ENCODE assay signal across 14 cellular contexts in the genomic region with DNA sequence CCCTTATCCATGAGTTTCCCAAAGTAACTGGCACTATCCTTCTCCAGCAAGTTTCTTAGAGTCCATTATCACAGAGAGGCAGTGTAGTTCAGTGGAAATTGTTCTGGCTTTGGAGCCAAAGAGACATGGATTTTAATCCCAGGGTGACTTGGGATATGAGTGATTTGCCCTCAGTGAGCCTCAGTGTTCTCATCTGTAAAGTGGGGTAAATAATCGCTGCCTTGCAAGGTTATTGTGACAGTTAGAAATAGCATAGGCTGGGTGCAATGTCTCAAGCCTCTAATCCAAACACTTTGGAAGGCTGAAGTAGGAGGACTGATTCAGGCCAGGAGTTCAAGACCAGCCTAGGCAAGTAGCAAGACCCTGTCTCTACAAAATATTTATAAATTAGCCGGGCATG. TPM values are rescaled to one million over a fixed set of nuclear protein-coding genes. Genes with fewer than 3 reads are reported as not detected.
DNase-seq lines count a peak whose midpoint lies in the region; ATAC-seq, FAIRE-seq and TF ChIP-seq lines count a peak whose summit lies in the region.
"Had no signal": no experiment of that assay in that cellular context is flagged by ENCODE, and none has a peak within 500 bp of the region (broad histone marks: within the 10 kb centered on the region; RNA-seq: fewer than 3 reads in every experiment).

No MANE protein-coding gene starts in this region.

- WGBS in heart left ventricle, 4 donors: 96 to 99% (median 98%) methylated on average over 2 of the region's 2 CpGs
- WGBS in HepG2 (ENCODE audit: low lambda C conversion rate): 50% methylated on average over 2 of the region's 2 CpGs
- WGBS in right lobe of liver (ENCODE audit: insufficient coverage, low coverage, low lambda C conversion rate, missing lambda C conversion rate): 100% methylated on average over 1 of the region's 2 CpGs

- CTCF ChIA-PET in HepG2 (lab: Yijun Ruan, JAX; ENCODE audit: low intra/inter-chr PET ratio, low total read pairs): no interaction called here

- no peak overlapping the region for H3K4me3 ChIP-seq in heart left ventricle
- no peak overlapping the region for H3K4me3 ChIP-seq in HepG2 (replicated peaks in 1 of 3; ENCODE audit: insufficient read depth in 1 of 3, low read depth in 2 of 3, low read length in 3 of 3)
- no peak overlapping the region for H3K4me3 ChIP-seq in right lobe of liver
- H3K4me3 ChIP-seq in skeletal muscle tissue (ENCODE audit: low read length in 3 of 3): no peak overlapping the region
- H3K4me3 ChIP-seq: BLaER1, HAP-1 had no signal

- no peak for TF ChIP-seq EP300 in HepG2 (IDR thresholded peaks at IDR 0.05; ENCODE audit: low read depth in 2 of 2, low read length in 2 of 2)
- TF ChIP-seq EP300 in HepG2 (CRISPR knock-in tag; IDR thresholded peaks at IDR 0.05; ENCODE audit: borderline replicate concordance): no peak

- no peak overlapping the region for H2AFZ ChIP-seq in HepG2 (ENCODE audit: low read length)

- no peak for TF ChIP-seq CTCF in heart left ventricle (IDR thresholded peaks at IDR 0.05)
- TF ChIP-seq CTCF in HepG2 (CRISPR knock-in tag; IDR thresholded peaks at IDR 0.05): no peak
- TF ChIP-seq CTCF in right lobe of liver (IDR thresholded peaks at IDR 0.05): no peak

- H3K4me1 Mint-ChIP-seq in stimulated activated effector memory CD8-positive, alpha-beta T cell treated with anti-CD3 and anti-CD28 coated beads, Interleukin-12 subunit alpha, Interleukin-12 subunit beta, amount 100 ng/mL, for 72 hours: peaks cover 30% of the 10 kb centered on the region

- H3K9ac ChIP-seq in HepG2 (ENCODE audit: insufficient read depth, low read depth, low read length) (no peak overlapping the region), skeletal muscle tissue (ENCODE audit: low read depth in 1 of 3, low read length in 3 of 3) (no peak overlapping the region)
- H3K9ac ChIP-seq: BLaER1 had no signal

- no peak overlapping the region for H3K4me2 ChIP-seq in HepG2 (ENCODE audit: low read depth, low read length)
- H3K4me2 ChIP-seq: BLaER1 had no signal

- DNase-seq in heart left ventricle (no peak), Right ventricle myocardium inferior (ENCODE audit: missing footprints) (no peak), HepG2 (ENCODE audit: low spot score) (no peak), right lobe of liver (no peak), NCI-H1436 treated with DMSO at 0.1 percent for 48 hours (lab: John Stamatoyannopoulos, UW) (no peak)
- DNase-seq in stimulated activated effector memory CD8-positive, alpha-beta T cell treated with anti-CD3 and anti-CD28 coated beads, Interleukin-12 subunit alpha, Interleukin-12 subunit beta, amount 100 ng/mL, for 72 hours (ENCODE audit: low spot score in 2 of 2): no peak
- DNase-seq: AML-193; CD4-positive, CD25-positive, alpha-beta regulatory T cell; HFFc6 had no signal

- no peak overlapping the region for H3K27ac Mint-ChIP-seq in stimulated activated effector memory CD8-positive, alpha-beta T cell treated with anti-CD3 and anti-CD28 coated beads, Interleukin-12 subunit alpha, Interleukin-12 subunit beta, amount 100 ng/mL, for 72 hours

- peak overlapping the region in 8 of 12 donors; percentile 54 to 91 (median 84) for H3K27ac ChIP-seq in heart left ventricle
- H3K27ac ChIP-seq in HepG2 (ENCODE audit: extremely low read length, insufficient read depth, low read length): no peak overlapping the region
- no peak overlapping the region for H3K27ac ChIP-seq in right lobe of liver
- peak overlapping the region; percentile 80 for H3K27ac ChIP-seq in skeletal muscle tissue (ENCODE audit: low read depth, low read length)
- H3K27ac ChIP-seq: 22Rv1, BLaER1 had no signal

- no peaks in the 10 kb centered on the region for H3K79me2 ChIP-seq in HepG2 (ENCODE audit: insufficient read depth, low read length)

- no peak overlapping the region for H3K4me3 Mint-ChIP-seq in stimulated activated effector memory CD8-positive, alpha-beta T cell treated with anti-CD3 and anti-CD28 coated beads, Interleukin-12 subunit alpha, Interleukin-12 subunit beta, amount 100 ng/mL, for 72 hours
- H3K4me3 Mint-ChIP-seq: CD4-positive, CD25-positive, alpha-beta regulatory T cell; HFFc6 had no signal

- no peak for FAIRE-seq in HepG2 (lab: Jason Lieb, UNC)
- FAIRE-seq: H1 had no signal

- BruUV-seq in HepG2 (replicated peaks; lab: Mats Ljungman, UMichigan): no TSS peak

- no peaks in the 10 kb centered on the region for H3K36me3 ChIP-seq in heart left ventricle
- no peaks in the 10 kb centered on the region for H3K36me3 ChIP-seq in HepG2 (replicated peaks in 1 of 2; ENCODE audit: control insufficient read depth in 1 of 2, insufficient read depth in 2 of 2, low read length in 2 of 2)
- H3K36me3 ChIP-seq in right lobe of liver: no peaks in the 10 kb centered on the region
- peaks cover 3 to 7% (median 6%) of the 10 kb centered on the region in 3 donors for H3K36me3 ChIP-seq in skeletal muscle tissue (ENCODE audit: control insufficient read depth in 3 of 3, insufficient read depth in 3 of 3, low read length in 3 of 3)
- H3K36me3 ChIP-seq: BLaER1, HAP-1 had no signal

- in situ Hi-C loops in HepG2 (cut with HindIII; ENCODE audit: extremely low pct_ligation_motif_present, low pct_unique_long_range_greater_than_20kb): no loop called here

- H4K20me1 ChIP-seq in HepG2 (ENCODE audit: insufficient read depth, low read length): no peaks in the 10 kb centered on the region
- H4K20me1 ChIP-seq: BLaER1 had no signal

- no peaks in the 10 kb centered on the region for H3K9me3 ChIP-seq in heart left ventricle
- H3K9me3 ChIP-seq in HepG2 (ENCODE audit: low read length): peaks cover 8% of the 10 kb centered on the region; the same call in 1 of the 2 replicates
- H3K9me3 ChIP-seq in right lobe of liver: no peaks in the 10 kb centered on the region
- peaks cover 0 to 3% (median 0%) of the 10 kb centered on the region in 3 donors for H3K9me3 ChIP-seq in skeletal muscle tissue (ENCODE audit: control insufficient read depth in 3 of 3, low read length in 3 of 3)
- H3K9me3 ChIP-seq: HAP-1 had no signal

- no peaks in the 10 kb centered on the region for H3K9me3 Mint-ChIP-seq in stimulated activated effector memory CD8-positive, alpha-beta T cell treated with anti-CD3 and anti-CD28 coated beads, Interleukin-12 subunit alpha, Interleukin-12 subunit beta, amount 100 ng/mL, for 72 hours
- H3K9me3 Mint-ChIP-seq: CD4-positive, CD25-positive, alpha-beta regulatory T cell had no signal

- H3K36me3 Mint-ChIP-seq in stimulated activated effector memory CD8-positive, alpha-beta T cell treated with anti-CD3 and anti-CD28 coated beads, Interleukin-12 subunit alpha, Interleukin-12 subunit beta, amount 100 ng/mL, for 72 hours: no peaks in the 10 kb centered on the region
- H3K36me3 Mint-ChIP-seq: CD4-positive, CD25-positive, alpha-beta regulatory T cell had no signal

- ATAC-seq in heart left ventricle (no peak), Right ventricle myocardium inferior (no peak), HepG2 (no peak), right lobe of liver (no peak)
- ATAC-seq in stimulated activated effector memory CD8-positive, alpha-beta T cell treated with anti-CD3 and anti-CD28 coated beads, Interleukin-12 subunit alpha, Interleukin-12 subunit beta, amount 100 ng/mL, for 72 hours: no peak

- H3K4me1 ChIP-seq in heart left ventricle (peaks cover 3 to 82% (median 30%) of the 10 kb centered on the region in 12 donors), HepG2 (ENCODE audit: insufficient read depth, low read length) (peaks cover 39% of the 10 kb centered on the region), right lobe of liver (peaks cover 0 to 49% (median 14%) of the 10 kb centered on the region in 4 donors), skeletal muscle tissue (ENCODE audit: control insufficient read depth in 3 of 3, insufficient read depth in 3 of 3, low read length in 3 of 3) (peaks cover 72 to 98% (median 78%) of the 10 kb centered on the region in 3 donors)

- TF ChIP-seq RAD21 in HepG2 (CRISPR knock-in tag; IDR thresholded peaks at IDR 0.05): no peak

- H3K27me3 ChIP-seq in heart left ventricle: no peaks in the 10 kb centered on the region
- H3K27me3 ChIP-seq in HepG2 (ENCODE audit: control insufficient read depth in 1 of 2, insufficient read depth in 2 of 2, low read length in 2 of 2): no peaks in the 10 kb centered on the region
- no peaks in the 10 kb centered on the region for H3K27me3 ChIP-seq in right lobe of liver
- no peaks in the 10 kb centered on the region for H3K27me3 ChIP-seq in skeletal muscle tissue (ENCODE audit: control insufficient read depth in 3 of 3, insufficient read depth in 3 of 3, low read length in 3 of 3)
- H3K27me3 ChIP-seq: BLaER1 had no signal

- POLR2A ChIA-PET in HepG2 (lab: Yijun Ruan, JAX): no interaction called here

- intact Hi-C loops in heart left ventricle (cut with DNase I): loop anchor here in 1 of 10 donors (5.0 kb wide), 1 partner anchor 34 kb away; no protein-coding TSS in a partner anchor
- intact Hi-C loops in Right ventricle myocardium inferior (cut with DNase I): no loop called here
- intact Hi-C loops in HepG2 (cut with micrococcal nuclease; ENCODE audit: unreplicated experiment): no loop called here
- intact Hi-C loops in right lobe of liver (cut with DNase I): no loop called here

- TF ChIP-seq POLR2A in heart left ventricle (IDR thresholded peaks at IDR 0.05): no peak
- no peak for TF ChIP-seq POLR2A in HepG2 (IDR thresholded peaks at IDR 0.05; ENCODE audit: insufficient read depth in 1 of 2, low read depth in 2 of 2, low read length in 2 of 2)
- no peak for TF ChIP-seq POLR2A in right lobe of liver (IDR thresholded peaks at IDR 0.05)

RNA-seq across cellular contexts. Expression of a gene that starts 30.0 kb away (rescaled TPM):
- 10 to 100 TPM; 20.4 to 56.2 (median 26.4) TPM for total RNA-seq in heart left ventricle
- 10 to 100 TPM; 24.6 to 30.9 TPM for polyA plus RNA-seq in heart left ventricle
- 47.9 TPM for total RNA-seq in Right ventricle myocardium inferior
- total RNA-seq in HepG2 (2016; rRNA removed; fragmentation: Illumina TruSeq; extraction: Trizol): 0.14 and 0.33 TPM in 2 replicates
- total RNA-seq in HepG2 (2016; cell fraction: cytosol; rRNA removed; fragmentation: Illumina TruSeq; extraction: Trizol; ENCODE audit: low read depth): not detected in 2 replicates
- total RNA-seq in HepG2 (2016; cell fraction: insoluble cytoplasmic fraction; rRNA removed; fragmentation: Illumina TruSeq; extraction: Trizol): 0.09 TPM in 1 of 2 replicates, not detected in the other
- total RNA-seq in HepG2 (2016; cell fraction: membrane; rRNA removed; fragmentation: Illumina TruSeq; extraction: Trizol): not detected in 2 replicates
- not detected in 2 replicates for total RNA-seq in HepG2 (2016; cell fraction: nucleus; rRNA removed; fragmentation: Illumina TruSeq; extraction: Trizol)
- 0.63 and 1.3 TPM in 2 replicates for polyA plus RNA-seq in HepG2 (2011; rRNA removed)
- polyA plus RNA-seq in HepG2 (2011; cell fraction: cytosol; rRNA removed): 0.43 and 1.0 TPM in 2 replicates
- polyA plus RNA-seq in HepG2 (2011; cell fraction: nucleus; rRNA removed): 1.5 and 4.0 TPM in 2 replicates
- polyA plus RNA-seq in HepG2 (2012): 1.0 and 1.1 TPM in 2 replicates
- not detected in 2 replicates for polyA plus RNA-seq in HepG2 (2016; cell fraction: cytosol; fragmentation: Illumina TruSeq; extraction: Trizol; ENCODE audit: low read depth)
- polyA plus RNA-seq in HepG2 (2016; cell fraction: insoluble cytoplasmic fraction; fragmentation: Illumina TruSeq; extraction: Trizol; ENCODE audit: low read depth): 0.14 TPM in 1 of 2 replicates, not detected in the other
- polyA plus RNA-seq in HepG2 (2016; cell fraction: membrane; fragmentation: Illumina TruSeq; extraction: Trizol; ENCODE audit: low read depth): not detected in 2 replicates
- 0.13 and 0.64 TPM in 2 replicates for polyA plus RNA-seq in HepG2 (2016; cell fraction: nucleus; fragmentation: Illumina TruSeq; extraction: Trizol; ENCODE audit: insufficient read depth, low read depth)
- polyA minus RNA-seq in HepG2 (2011; rRNA and poly(A)+ RNA removed; ENCODE audit: low replicate concordance): 0.74 and 9.0 TPM in 2 replicates
- 0.69 and 0.97 TPM in 2 replicates for polyA minus RNA-seq in HepG2 (2011; cell fraction: cytosol; rRNA and poly(A)+ RNA removed)
- polyA minus RNA-seq in HepG2 (2011; cell fraction: nucleus; rRNA and poly(A)+ RNA removed): 1.5 and 2.6 TPM in 2 replicates
- 10 to 100 TPM in 1 of 6 experiments, 1 to 10 TPM in 5; 1.5 to 11.5 (median 4.7) TPM for total RNA-seq in right lobe of liver
- total RNA-seq in skeletal muscle tissue: 2.6 TPM
- polyA plus RNA-seq: CD4-positive, CD25-positive, alpha-beta regulatory T cell had no signal

Comparison
In these comparisons a context has a peak if more than half of its experiments do, and no peak if none do; other contexts are left out.
1. H3K27ac ChIP-seq: peak in heart left ventricle (8 of 12) and skeletal muscle tissue (single experiment); none in HepG2 (single experiment) and right lobe of liver (0 of 3).